ENCODE assay signal across 8 cellular contexts in genomic region chr6:20092071-20092566, GRCh38.
DNase-seq lines count a peak whose midpoint lies in the region; ATAC-seq and TF ChIP-seq lines count a peak whose summit lies in the region.

No MANE protein-coding gene starts in this region.

- 3 to 6% methylated on average over 1 of the region's 1 CpG for WGBS in tibial nerve, 2 donors

- DNase-seq in G401 (ENCODE audit: low spot score) (peak; percentile 33), NCI-H2227 treated with DMSO at 0.1 percent for 48 hours (lab: John Stamatoyannopoulos, UW) (peak; percentile 67), astrocyte of the spinal cord (ENCODE audit: low read depth, low spot score) (peak; percentile 65), iris pigment epithelial cell (ENCODE audit: low read depth) (peak; percentile 55), tibial nerve (ENCODE audit: low spot score in 2 of 2) (peak in 1 of 2 donors; percentile 48)
- DNase-seq in stimulated activated CD4-positive, alpha-beta T cell treated with anti-CD3 and anti-CD28 coated beads, Interleukin-1b, Interleukin-23, amount 100 ng/mL, for 48 hours: no peak

- TF ChIP-seq POLR2A in tibial nerve (IDR thresholded peaks at IDR 0.05): no peak

- peaks cover 0 to 14% (median 0%) of the 10 kb centered on the region in 4 donors for H3K4me1 ChIP-seq in tibial nerve

- TF ChIP-seq EP300 in tibial nerve (IDR thresholded peaks at IDR 0.05): no peak

- H3K4me3 ChIP-seq in astrocyte of the spinal cord (ENCODE audit: low read depth, low read length): no peak overlapping the region
- no peak overlapping the region for H3K4me3 ChIP-seq in tibial nerve

- peaks cover 0 to 6% (median 3%) of the 10 kb centered on the region in 4 donors for H3K9me3 ChIP-seq in tibial nerve

- no peaks in the 10 kb centered on the region for H3K27me3 ChIP-seq in tibial nerve

- H3K27ac ChIP-seq in tibial nerve: no peak overlapping the region

- TF ChIP-seq CTCF in astrocyte of the spinal cord (IDR thresholded peaks at IDR 0.05; ENCODE audit: low read depth, low read length) (peak; percentile 51), tibial nerve (IDR thresholded peaks at IDR 0.05) (peak; percentile 49 to 78 (median 75))

- ATAC-seq in HG02623 (IDR thresholded peaks at IDR 0.05; ENCODE audit: unreplicated experiment): peak; percentile 53
- ATAC-seq in GM21723 (IDR thresholded peaks at IDR 0.05; ENCODE audit: unreplicated experiment): no peak

- H3K36me3 ChIP-seq in tibial nerve: peaks cover 0 to 6% (median 0%) of the 10 kb centered on the region in 3 donors

- in situ Hi-C loops in G401 (cut with HindIII; ENCODE audit: low sequenced_read_pairs) (no loop called here), astrocyte of the spinal cord (cut with HindIII; ENCODE audit: low sequenced_read_pairs) (no loop called here)
